ENCODE assay signal across 22 cellular contexts in genomic region chr1:212934050-212934449, GRCh38.
"Had no signal": no experiment of that assay in that cellular context is flagged by ENCODE, and none has a peak within 500 bp of the region (broad histone marks: within the 10 kb centered on the region; RNA-seq: fewer than 3 reads in every experiment).

No MANE protein-coding gene starts in this region.

- ATAC-seq: activated naive CD4-positive, alpha-beta T cell treated with anti-CD3 and anti-CD28 coated beads, Interleukin-2, amount 50 U/mL, for 72 hours; activated T-cell treated with anti-CD3 and anti-CD28 coated beads, Interleukin-2, amount 50 U/mL, for 72 hours; esophagus mucosa; heart left ventricle; T-helper 17 cell had no signal

- DNase-seq: activated CD4-positive, alpha-beta memory T cell treated with anti-CD3 and anti-CD28 coated beads, Interleukin-2, amount 10 ng/mL, durations not matched to agents 7 days and 5 days; activated CD4-positive, alpha-beta T cell treated with anti-CD3 and anti-CD28 coated beads for 1 hour; activated CD4-positive, alpha-beta T cell treated with anti-CD3 and anti-CD28 coated beads for 4 hours; activated CD4-positive, alpha-beta T cell treated with anti-CD3 and anti-CD28 coated beads, Interleukin-2, amount 10 ng/mL, durations not matched to agents 7 days and 5 days; activated CD4-positive, alpha-beta T cell treated with anti-CD3 and anti-CD28 coated beads, Interleukin-2, amount 50 U/mL, for 4 hours; activated CD8-positive, alpha-beta memory T cell treated with anti-CD3 and anti-CD28 coated beads, Interleukin-2, amount 50 U/mL, for 48 hours; activated gamma-delta T cell; activated naive CD4-positive, alpha-beta T cell; activated naive CD4-positive, alpha-beta T cell treated with anti-CD3 and anti-CD28 coated beads, Interleukin-2, amount 10 ng/mL, durations not matched to agents 7 days and 5 days; activated naive CD8-positive, alpha-beta T cell treated with anti-CD3 and anti-CD28 coated beads, Interleukin-2, amount 10 ng/mL, durations not matched to agents 7 days and 5 days; activated T-cell treated with anti-CD3 and anti-CD28 coated beads for 4 hours; activated T-cell treated with anti-CD3 and anti-CD28 coated beads, Interleukin-2, amount 50 U/mL, for 24 hours; activated T-cell treated with anti-CD3 and anti-CD28 coated beads, Interleukin-2, amount 50 U/mL, for 72 hours; dorsolateral prefrontal cortex; effector memory CD4-positive, alpha-beta T cell; endodermal cell; foreskin fibroblast; heart left ventricle; T-helper 17 cell; T1000 had no signal
